ENCODE assay signal across 1 cellular context in genomic region chrX:49842603-49843002, GRCh38.
TF ChIP-seq lines count a peak whose summit lies in the region.

No MANE protein-coding gene starts in this region.

TF ChIP-seq in HepG2, 621 proteins besides CTCF, POLR2A, EP300 and RAD21 (continued from another document):
- TF ChIP-seq PRDM15 (CRISPR knock-in tag; IDR thresholded peaks at IDR 0.05): no peak
- TF ChIP-seq DPF2 (CRISPR knock-in tag; IDR thresholded peaks at IDR 0.05; ENCODE audit: borderline replicate concordance, low read depth): no peak
- no peak for TF ChIP-seq ZSCAN29 (CRISPR knock-in tag; conservative IDR thresholded peaks at IDR 0.05)
- TF ChIP-seq AKAP8 (CRISPR knock-in tag; IDR thresholded peaks at IDR 0.05): no peak
- no peak for TF ChIP-seq MED8 (CRISPR knock-in tag; IDR thresholded peaks at IDR 0.05; ENCODE audit: insufficient replicate concordance)
- TF ChIP-seq, protein P1, sequence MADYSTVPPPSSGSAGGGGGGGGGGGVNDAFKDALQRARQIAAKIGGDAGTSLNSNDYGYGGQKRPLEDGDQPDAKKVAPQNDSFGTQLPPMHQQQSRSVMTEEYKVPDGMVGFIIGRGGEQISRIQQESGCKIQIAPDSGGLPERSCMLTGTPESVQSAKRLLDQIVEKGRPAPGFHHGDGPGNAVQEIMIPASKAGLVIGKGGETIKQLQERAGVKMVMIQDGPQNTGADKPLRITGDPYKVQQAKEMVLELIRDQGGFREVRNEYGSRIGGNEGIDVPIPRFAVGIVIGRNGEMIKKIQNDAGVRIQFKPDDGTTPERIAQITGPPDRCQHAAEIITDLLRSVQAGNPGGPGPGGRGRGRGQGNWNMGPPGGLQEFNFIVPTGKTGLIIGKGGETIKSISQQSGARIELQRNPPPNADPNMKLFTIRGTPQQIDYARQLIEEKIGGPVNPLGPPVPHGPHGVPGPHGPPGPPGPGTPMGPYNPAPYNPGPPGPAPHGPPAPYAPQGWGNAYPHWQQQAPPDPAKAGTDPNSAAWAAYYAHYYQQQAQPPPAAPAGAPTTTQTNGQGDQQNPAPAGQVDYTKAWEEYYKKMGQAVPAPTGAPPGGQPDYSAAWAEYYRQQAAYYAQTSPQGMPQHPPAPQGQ (CRISPR knock-in tag; IDR thresholded peaks at IDR 0.05; ENCODE audit: borderline replicate concordance): no peak
- no peak for TF ChIP-seq ZBTB4 (CRISPR knock-in tag; IDR thresholded peaks at IDR 0.05; ENCODE audit: borderline replicate concordance)
- TF ChIP-seq ZNF691 (CRISPR knock-in tag; IDR thresholded peaks at IDR 0.05; ENCODE audit: borderline replicate concordance, low read depth): no peak
- TF ChIP-seq THAP8 (CRISPR knock-in tag; IDR thresholded peaks at IDR 0.05; ENCODE audit: borderline replicate concordance): no peak
- peak; percentile 23 for TF ChIP-seq GABPB1 (CRISPR knock-in tag; IDR thresholded peaks at IDR 0.05)
- TF ChIP-seq, protein P2, sequence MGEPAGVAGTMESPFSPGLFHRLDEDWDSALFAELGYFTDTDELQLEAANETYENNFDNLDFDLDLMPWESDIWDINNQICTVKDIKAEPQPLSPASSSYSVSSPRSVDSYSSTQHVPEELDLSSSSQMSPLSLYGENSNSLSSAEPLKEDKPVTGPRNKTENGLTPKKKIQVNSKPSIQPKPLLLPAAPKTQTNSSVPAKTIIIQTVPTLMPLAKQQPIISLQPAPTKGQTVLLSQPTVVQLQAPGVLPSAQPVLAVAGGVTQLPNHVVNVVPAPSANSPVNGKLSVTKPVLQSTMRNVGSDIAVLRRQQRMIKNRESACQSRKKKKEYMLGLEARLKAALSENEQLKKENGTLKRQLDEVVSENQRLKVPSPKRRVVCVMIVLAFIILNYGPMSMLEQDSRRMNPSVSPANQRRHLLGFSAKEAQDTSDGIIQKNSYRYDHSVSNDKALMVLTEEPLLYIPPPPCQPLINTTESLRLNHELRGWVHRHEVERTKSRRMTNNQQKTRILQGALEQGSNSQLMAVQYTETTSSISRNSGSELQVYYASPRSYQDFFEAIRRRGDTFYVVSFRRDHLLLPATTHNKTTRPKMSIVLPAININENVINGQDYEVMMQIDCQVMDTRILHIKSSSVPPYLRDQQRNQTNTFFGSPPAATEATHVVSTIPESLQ (CRISPR knock-in tag; conservative IDR thresholded peaks at IDR 0.05): no peak
- TF ChIP-seq, protein P3, sequence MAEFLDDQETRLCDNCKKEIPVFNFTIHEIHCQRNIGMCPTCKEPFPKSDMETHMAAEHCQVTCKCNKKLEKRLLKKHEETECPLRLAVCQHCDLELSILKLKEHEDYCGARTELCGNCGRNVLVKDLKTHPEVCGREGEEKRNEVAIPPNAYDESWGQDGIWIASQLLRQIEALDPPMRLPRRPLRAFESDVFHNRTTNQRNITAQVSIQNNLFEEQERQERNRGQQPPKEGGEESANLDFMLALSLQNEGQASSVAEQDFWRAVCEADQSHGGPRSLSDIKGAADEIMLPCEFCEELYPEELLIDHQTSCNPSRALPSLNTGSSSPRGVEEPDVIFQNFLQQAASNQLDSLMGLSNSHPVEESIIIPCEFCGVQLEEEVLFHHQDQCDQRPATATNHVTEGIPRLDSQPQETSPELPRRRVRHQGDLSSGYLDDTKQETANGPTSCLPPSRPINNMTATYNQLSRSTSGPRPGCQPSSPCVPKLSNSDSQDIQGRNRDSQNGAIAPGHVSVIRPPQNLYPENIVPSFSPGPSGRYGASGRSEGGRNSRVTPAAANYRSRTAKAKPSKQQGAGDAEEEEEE (CRISPR knock-in tag; IDR thresholded peaks at IDR 0.05; ENCODE audit: borderline replicate concordance): no peak
- no peak for TF ChIP-seq TFDP1 (CRISPR knock-in tag; IDR thresholded peaks at IDR 0.05; ENCODE audit: borderline replicate concordance)
